In genomic region chr15:65181582-65182353, GRCh38 we compare ENCODE assay signal across 8 cellular contexts. TPM values are rescaled to one million over a fixed set of nuclear protein-coding genes. Genes with fewer than 3 reads are reported as not detected.
DNase-seq lines count a peak whose midpoint lies in the region; ATAC-seq and TF ChIP-seq lines count a peak whose summit lies in the region.
"Not testable (repeated sequence)": the region's sequence is repeated elsewhere in the genome, so short reads cannot be mapped to it uniquely, and the experiment has no call there.
"Had no signal": no experiment of that assay in that cellular context is flagged by ENCODE, and none has a peak within 500 bp of the region (broad histone marks: within the 10 kb centered on the region; RNA-seq: fewer than 3 reads in every experiment).

No MANE protein-coding gene starts in this region.

- peak overlapping the region; percentile 44 for H3K4me3 ChIP-seq in CD4-positive, CD25-positive, alpha-beta regulatory T cell (ENCODE audit: low read depth, low read length)
- H3K4me3 ChIP-seq in Loucy (ENCODE audit: low read length, poor library complexity, severe bottlenecking): peak overlapping the region; percentile 91
- H3K4me3 ChIP-seq in naive thymus-derived CD4-positive, alpha-beta T cell (ENCODE audit: low read length): not testable (repeated sequence)

- not testable (repeated sequence) for H3K9me2 ChIP-seq in Loucy (replicated peaks; ENCODE audit: low read depth, low read length)

- not testable (repeated sequence) for H3K27ac Mint-ChIP-seq in CD4-positive, CD25-positive, alpha-beta regulatory T cell; activated T-cell treated with anti-CD3 and anti-CD28 coated beads, Interleukin-2, amount 50 U/mL, for 24 hours; activated naive CD8-positive, alpha-beta T cell treated with anti-CD3 and anti-CD28 coated beads, Interleukin-2, amount 10 ng/mL, durations not matched to agents 7 days and 5 days; effector memory CD8-positive, alpha-beta T cell; progenitor cell of endocrine pancreas
- peak overlapping the region in 3 of 9 donors; percentile 12 to 91 (median 64) for H3K27ac Mint-ChIP-seq in naive thymus-derived CD4-positive, alpha-beta T cell

- DNase-seq in CD4-positive, CD25-positive, alpha-beta regulatory T cell; activated T-cell treated with anti-CD3 and anti-CD28 coated beads, Interleukin-2, amount 50 U/mL, for 24 hours; activated naive CD8-positive, alpha-beta T cell treated with anti-CD3 and anti-CD28 coated beads, Interleukin-2, amount 10 ng/mL, durations not matched to agents 7 days and 5 days; effector memory CD8-positive, alpha-beta T cell; naive thymus-derived CD4-positive, alpha-beta T cell; progenitor cell of endocrine pancreas (ENCODE audit: low spot score, unreplicated experiment): not testable (repeated sequence)

- peaks cover 45% of the 10 kb centered on the region for H4K20me1 ChIP-seq in Loucy (ENCODE audit: insufficient read depth, low read length, poor library complexity, severe bottlenecking)

- not testable (repeated sequence) for H2AFZ ChIP-seq in Loucy (ENCODE audit: low read length)

- POLR2A ChIA-PET in activated naive CD8-positive, alpha-beta T cell treated with anti-CD3 and anti-CD28 coated beads, Interleukin-2, amount 10 ng/mL, durations not matched to agents 7 days and 5 days (lab: Charles Lee): interaction anchor here (0.7 to 1.3 kb wide), 4 partner anchors 40 to 483 kb away, joined by 3 to 6 read pairs (median 4); partner anchors contain the start of gene RNU5B-1
- POLR2A ChIA-PET in naive thymus-derived CD4-positive, alpha-beta T cell (lab: Charles Lee): interaction anchor here (1.0 to 1.6 kb wide), 2 partner anchors 105 to 122 kb away, joined by 4 to 8 read pairs; partner anchors contain the start of genes PARP16 and RNU5B-1

- peak overlapping the region; percentile 23 for H3K27ac ChIP-seq in CD4-positive, CD25-positive, alpha-beta regulatory T cell (ENCODE audit: insufficient read depth, low read length, poor library complexity, severe bottlenecking)
- H3K27ac ChIP-seq in naive thymus-derived CD4-positive, alpha-beta T cell (ENCODE audit: low read depth, low read length): not testable (repeated sequence)

- TF ChIP-seq CTCF in Loucy (conservative IDR thresholded peaks at IDR 0.05; ENCODE audit: low read length); progenitor cell of endocrine pancreas (IDR thresholded peaks at IDR 0.05; ENCODE audit: unreplicated experiment): not testable (repeated sequence)

- ATAC-seq in CD4-positive, CD25-positive, alpha-beta regulatory T cell (ENCODE audit: low read depth in 2 of 2); activated naive CD8-positive, alpha-beta T cell treated with anti-CD3 and anti-CD28 coated beads, Interleukin-2, amount 10 ng/mL, durations not matched to agents 7 days and 5 days (ENCODE audit: low read depth); effector memory CD8-positive, alpha-beta T cell (replicated peaks); naive thymus-derived CD4-positive, alpha-beta T cell: not testable (repeated sequence)

- CTCF ChIA-PET in naive thymus-derived CD4-positive, alpha-beta T cell (lab: Charles Lee): not testable (repeated sequence)

- not testable (repeated sequence) for H3F3A ChIP-seq in Loucy (ENCODE audit: low read depth)

- not testable (repeated sequence) for H3K27me3 ChIP-seq in CD4-positive, CD25-positive, alpha-beta regulatory T cell (ENCODE audit: control insufficient read depth, insufficient read depth, low read length); Loucy (ENCODE audit: insufficient read depth, low read length, poor library complexity, severe bottlenecking); naive thymus-derived CD4-positive, alpha-beta T cell (ENCODE audit: control insufficient read depth in 2 of 2, insufficient read depth in 2 of 2, low read length in 2 of 2)

- H3K36me3 Mint-ChIP-seq in CD4-positive, CD25-positive, alpha-beta regulatory T cell: peaks cover 10% of the 10 kb centered on the region
- H3K36me3 Mint-ChIP-seq in activated T-cell treated with anti-CD3 and anti-CD28 coated beads, Interleukin-2, amount 50 U/mL, for 24 hours (ENCODE audit: low read depth): peaks cover 59% of the 10 kb centered on the region
- peaks cover 12% of the 10 kb centered on the region for H3K36me3 Mint-ChIP-seq in activated naive CD8-positive, alpha-beta T cell treated with anti-CD3 and anti-CD28 coated beads, Interleukin-2, amount 10 ng/mL, durations not matched to agents 7 days and 5 days
- H3K36me3 Mint-ChIP-seq in effector memory CD8-positive, alpha-beta T cell (ENCODE audit: insufficient read depth): peaks cover 42% of the 10 kb centered on the region
- H3K36me3 Mint-ChIP-seq in naive thymus-derived CD4-positive, alpha-beta T cell; progenitor cell of endocrine pancreas (ENCODE audit: insufficient read depth): not testable (repeated sequence)

- peaks cover 31% of the 10 kb centered on the region for H3K4me1 ChIP-seq in CD4-positive, CD25-positive, alpha-beta regulatory T cell (ENCODE audit: control insufficient read depth, insufficient read depth, low read length, poor library complexity, severe bottlenecking)
- H3K4me1 ChIP-seq in Loucy (ENCODE audit: insufficient read depth, low read length, poor library complexity, severe bottlenecking): peaks cover 33% of the 10 kb centered on the region
- H3K4me1 ChIP-seq in naive thymus-derived CD4-positive, alpha-beta T cell (ENCODE audit: control insufficient read depth in 2 of 2, insufficient read depth in 2 of 2, low read length in 2 of 2): not testable (repeated sequence)

- intact Hi-C loops in naive thymus-derived CD4-positive, alpha-beta T cell (cut with micrococcal nuclease): loop anchor here in 1 of 2 donors (10.0 kb wide), 1 partner anchor 1907 kb away; the partner anchor contains the start of gene APH1B

- H3K27me3 Mint-ChIP-seq in CD4-positive, CD25-positive, alpha-beta regulatory T cell; activated T-cell treated with anti-CD3 and anti-CD28 coated beads, Interleukin-2, amount 50 U/mL, for 24 hours; activated naive CD8-positive, alpha-beta T cell treated with anti-CD3 and anti-CD28 coated beads, Interleukin-2, amount 10 ng/mL, durations not matched to agents 7 days and 5 days; effector memory CD8-positive, alpha-beta T cell; naive thymus-derived CD4-positive, alpha-beta T cell; progenitor cell of endocrine pancreas: not testable (repeated sequence)

- H3K4me3 Mint-ChIP-seq in CD4-positive, CD25-positive, alpha-beta regulatory T cell: peak overlapping the region; percentile 62 to 94 (median 72)
- H3K4me3 Mint-ChIP-seq in activated T-cell treated with anti-CD3 and anti-CD28 coated beads, Interleukin-2, amount 50 U/mL, for 24 hours: peak overlapping the region; percentile 10
- peak overlapping the region; percentile 47 for H3K4me3 Mint-ChIP-seq in activated naive CD8-positive, alpha-beta T cell treated with anti-CD3 and anti-CD28 coated beads, Interleukin-2, amount 10 ng/mL, durations not matched to agents 7 days and 5 days
- H3K4me3 Mint-ChIP-seq in effector memory CD8-positive, alpha-beta T cell: peak overlapping the region; percentile 1 to 47
- peak overlapping the region in 7 of 10 donors; percentile 42 to 95 (median 60) for H3K4me3 Mint-ChIP-seq in naive thymus-derived CD4-positive, alpha-beta T cell
- H3K4me3 Mint-ChIP-seq in progenitor cell of endocrine pancreas (ENCODE audit: low read depth): peak overlapping the region; percentile 29

- peak overlapping the region; percentile 35 for H3K9ac ChIP-seq in Loucy (ENCODE audit: low read depth, low read length, poor library complexity, severe bottlenecking)

- H3K4me1 Mint-ChIP-seq in CD4-positive, CD25-positive, alpha-beta regulatory T cell: peaks cover 28 to 52% (median 33%) of the 10 kb centered on the region in 4 donors
- H3K4me1 Mint-ChIP-seq in activated T-cell treated with anti-CD3 and anti-CD28 coated beads, Interleukin-2, amount 50 U/mL, for 24 hours (ENCODE audit: low read depth): peaks cover 33% of the 10 kb centered on the region
- peaks cover 23% of the 10 kb centered on the region for H3K4me1 Mint-ChIP-seq in activated naive CD8-positive, alpha-beta T cell treated with anti-CD3 and anti-CD28 coated beads, Interleukin-2, amount 10 ng/mL, durations not matched to agents 7 days and 5 days
- H3K4me1 Mint-ChIP-seq in effector memory CD8-positive, alpha-beta T cell (ENCODE audit: low read depth in 2 of 2): peaks cover 14 to 27% of the 10 kb centered on the region in 2 donors
- H3K4me1 Mint-ChIP-seq in naive thymus-derived CD4-positive, alpha-beta T cell: peaks cover 14 to 53% (median 41%) of the 10 kb centered on the region in 7 donors
- H3K4me1 Mint-ChIP-seq in progenitor cell of endocrine pancreas (ENCODE audit: low read depth): peaks cover 17% of the 10 kb centered on the region

- H3K36me3 ChIP-seq in CD4-positive, CD25-positive, alpha-beta regulatory T cell (ENCODE audit: control insufficient read depth, insufficient read depth, low read length): peaks cover 32% of the 10 kb centered on the region
- H3K36me3 ChIP-seq in Loucy (ENCODE audit: insufficient read depth, low read length): peaks cover 24% of the 10 kb centered on the region; the same call in 1 of the 2 replicates
- H3K36me3 ChIP-seq in naive thymus-derived CD4-positive, alpha-beta T cell (ENCODE audit: control insufficient read depth in 2 of 3, insufficient read depth in 3 of 3, low read length in 3 of 3): peaks cover 0 to 37% (median 9%) of the 10 kb centered on the region in 3 experiments

- H3K79me2 ChIP-seq in Loucy (ENCODE audit: insufficient read depth, low read length): peaks cover 69% of the 10 kb centered on the region

- peak overlapping the region; percentile 87 for H3K4me2 ChIP-seq in Loucy (ENCODE audit: low read depth, low read length, poor library complexity, severe bottlenecking)

- not testable (repeated sequence) for H3K9me3 Mint-ChIP-seq in CD4-positive, CD25-positive, alpha-beta regulatory T cell; activated T-cell treated with anti-CD3 and anti-CD28 coated beads, Interleukin-2, amount 50 U/mL, for 24 hours; activated naive CD8-positive, alpha-beta T cell treated with anti-CD3 and anti-CD28 coated beads, Interleukin-2, amount 10 ng/mL, durations not matched to agents 7 days and 5 days; effector memory CD8-positive, alpha-beta T cell; naive thymus-derived CD4-positive, alpha-beta T cell; progenitor cell of endocrine pancreas (ENCODE audit: low read depth)

- not testable (repeated sequence) for H3K9me3 ChIP-seq in CD4-positive, CD25-positive, alpha-beta regulatory T cell (ENCODE audit: control insufficient read depth in 2 of 2, low read length in 2 of 2); Loucy (ENCODE audit: insufficient read depth, low read depth, low read length); naive thymus-derived CD4-positive, alpha-beta T cell (ENCODE audit: control insufficient read depth in 2 of 3, low read length in 3 of 3)

RNA-seq across cellular contexts. Expression of gene CLPX, which starts 3.4 kb away (rescaled TPM):
- 39.8 TPM for total RNA-seq in CD4-positive, CD25-positive, alpha-beta regulatory T cell
- polyA plus RNA-seq in CD4-positive, CD25-positive, alpha-beta regulatory T cell: 10 to 100 TPM; 31.2 to 37.5 (median 35.7) TPM
- total RNA-seq in activated naive CD8-positive, alpha-beta T cell treated with anti-CD3 and anti-CD28 coated beads, Interleukin-2, amount 10 ng/mL, durations not matched to agents 7 days and 5 days: 10 to 100 TPM; 45.8 to 47.4 TPM
- total RNA-seq in naive thymus-derived CD4-positive, alpha-beta T cell: 10 to 100 TPM; 33.4 to 56.3 (median 51.1) TPM
- polyA plus RNA-seq in naive thymus-derived CD4-positive, alpha-beta T cell: 10 to 100 TPM; 34.1 to 37.0 TPM
- total RNA-seq in progenitor cell of endocrine pancreas: 52.1 and 56.2 TPM in 2 replicates

RNA-seq across cellular contexts. Expression of gene CILP, which starts 29.5 kb away (rescaled TPM):
- 0.52 TPM for total RNA-seq in CD4-positive, CD25-positive, alpha-beta regulatory T cell
- not detected for polyA plus RNA-seq in CD4-positive, CD25-positive, alpha-beta regulatory T cell
- total RNA-seq in activated naive CD8-positive, alpha-beta T cell treated with anti-CD3 and anti-CD28 coated beads, Interleukin-2, amount 10 ng/mL, durations not matched to agents 7 days and 5 days: under 1 TPM; 0.17 TPM
- under 1 TPM; 0.05 to 0.49 (median 0.44) TPM for total RNA-seq in naive thymus-derived CD4-positive, alpha-beta T cell
- under 1 TPM in 1 of 2 donors, not detected in 1; 0.10 TPM for polyA plus RNA-seq in naive thymus-derived CD4-positive, alpha-beta T cell
- 0.22 and 0.29 TPM in 2 replicates for total RNA-seq in progenitor cell of endocrine pancreas
- total RNA-seq: NCI-H460 had no signal

RNA-seq across cellular contexts. Expression of gene PDCD7, which starts 48.2 kb away (rescaled TPM):
- 37.6 TPM for total RNA-seq in CD4-positive, CD25-positive, alpha-beta regulatory T cell
- polyA plus RNA-seq in CD4-positive, CD25-positive, alpha-beta regulatory T cell: 10 to 100 TPM; 12.3 to 19.0 (median 13.5) TPM
- total RNA-seq in activated naive CD8-positive, alpha-beta T cell treated with anti-CD3 and anti-CD28 coated beads, Interleukin-2, amount 10 ng/mL, durations not matched to agents 7 days and 5 days: 10 to 100 TPM; 39.4 to 42.2 TPM
- total RNA-seq in naive thymus-derived CD4-positive, alpha-beta T cell: 10 to 100 TPM; 23.0 to 38.6 (median 36.9) TPM
- 10 to 100 TPM; 10.6 to 26.5 TPM for polyA plus RNA-seq in naive thymus-derived CD4-positive, alpha-beta T cell
- 32.6 and 34.4 TPM in 2 replicates for total RNA-seq in progenitor cell of endocrine pancreas

Comparison
In these comparisons a context has a peak if more than half of its experiments do, and no peak if none do; other contexts are left out.
1. H3K4me3 Mint-ChIP-seq: peak in every context shown above with its lines; median percentile 72 in CD4-positive, CD25-positive, alpha-beta regulatory T cell; 60 in naive thymus-derived CD4-positive, alpha-beta T cell; 47 in activated naive CD8-positive, alpha-beta T cell treated with anti-CD3 and anti-CD28 coated beads, Interleukin-2, amount 10 ng/mL, durations not matched to agents 7 days and 5 days; 29 in progenitor cell of endocrine pancreas; 24 in effector memory CD8-positive, alpha-beta T cell; 10 in activated T-cell treated with anti-CD3 and anti-CD28 coated beads, Interleukin-2, amount 50 U/mL, for 24 hours.